In the genomic region with DNA sequence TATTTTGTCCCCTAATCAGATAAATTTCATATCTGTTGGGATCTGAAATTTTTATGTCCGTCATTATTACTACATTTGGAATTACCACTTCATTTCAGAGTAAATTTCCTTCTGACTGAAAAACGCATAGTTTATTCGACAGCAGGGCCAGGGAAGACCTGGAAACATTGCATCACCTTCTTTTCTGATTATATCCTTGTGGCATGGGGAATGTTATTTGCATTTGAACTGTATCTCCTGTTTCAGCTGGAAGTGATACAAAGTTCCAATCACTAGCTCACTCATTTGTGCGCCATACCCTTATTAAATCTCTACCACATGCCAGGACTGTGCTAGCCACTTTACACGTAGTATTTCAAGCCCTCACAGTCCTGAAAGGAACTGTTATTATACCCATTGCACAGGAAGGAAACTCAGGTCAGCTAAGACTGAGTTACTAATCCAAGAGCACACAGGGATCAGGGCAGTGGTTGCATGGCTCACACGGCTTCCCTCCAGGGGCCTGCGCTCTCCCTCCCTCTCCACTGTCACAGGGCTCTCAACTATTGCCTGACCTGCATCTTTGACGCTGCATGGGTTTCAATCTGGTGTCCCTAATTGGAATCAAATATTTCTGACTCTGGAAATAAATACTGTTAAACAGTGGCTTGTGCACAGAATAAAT, we compare ENCODE assay signal across 1 cellular context.
TF ChIP-seq lines count a peak whose summit lies in the region.

No MANE protein-coding gene starts in this region.

TF ChIP-seq in H1, 55 proteins besides CTCF, POLR2A, EP300 and RAD21 (continued from another document):
- TF ChIP-seq, protein P1, sequence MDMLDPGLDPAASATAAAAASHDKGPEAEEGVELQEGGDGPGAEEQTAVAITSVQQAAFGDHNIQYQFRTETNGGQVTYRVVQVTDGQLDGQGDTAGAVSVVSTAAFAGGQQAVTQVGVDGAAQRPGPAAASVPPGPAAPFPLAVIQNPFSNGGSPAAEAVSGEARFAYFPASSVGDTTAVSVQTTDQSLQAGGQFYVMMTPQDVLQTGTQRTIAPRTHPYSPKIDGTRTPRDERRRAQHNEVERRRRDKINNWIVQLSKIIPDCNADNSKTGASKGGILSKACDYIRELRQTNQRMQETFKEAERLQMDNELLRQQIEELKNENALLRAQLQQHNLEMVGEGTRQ (IDR thresholded peaks at IDR 0.05; ENCODE audit: low read length), result no peak
- TF ChIP-seq KDM1A (IDR thresholded peaks at IDR 0.05; ENCODE audit: borderline replicate concordance, low read length), result peak; percentile 70; the same call in 1 of the 2 replicates
- peak; percentile 86 for TF ChIP-seq CEBPB (IDR thresholded peaks at IDR 0.05; ENCODE audit: low read depth, low read length)
TF ChIP-seq in H1: peak in this region for 2.
